1 cellular context compared by ENCODE assay signal in the genomic region with DNA sequence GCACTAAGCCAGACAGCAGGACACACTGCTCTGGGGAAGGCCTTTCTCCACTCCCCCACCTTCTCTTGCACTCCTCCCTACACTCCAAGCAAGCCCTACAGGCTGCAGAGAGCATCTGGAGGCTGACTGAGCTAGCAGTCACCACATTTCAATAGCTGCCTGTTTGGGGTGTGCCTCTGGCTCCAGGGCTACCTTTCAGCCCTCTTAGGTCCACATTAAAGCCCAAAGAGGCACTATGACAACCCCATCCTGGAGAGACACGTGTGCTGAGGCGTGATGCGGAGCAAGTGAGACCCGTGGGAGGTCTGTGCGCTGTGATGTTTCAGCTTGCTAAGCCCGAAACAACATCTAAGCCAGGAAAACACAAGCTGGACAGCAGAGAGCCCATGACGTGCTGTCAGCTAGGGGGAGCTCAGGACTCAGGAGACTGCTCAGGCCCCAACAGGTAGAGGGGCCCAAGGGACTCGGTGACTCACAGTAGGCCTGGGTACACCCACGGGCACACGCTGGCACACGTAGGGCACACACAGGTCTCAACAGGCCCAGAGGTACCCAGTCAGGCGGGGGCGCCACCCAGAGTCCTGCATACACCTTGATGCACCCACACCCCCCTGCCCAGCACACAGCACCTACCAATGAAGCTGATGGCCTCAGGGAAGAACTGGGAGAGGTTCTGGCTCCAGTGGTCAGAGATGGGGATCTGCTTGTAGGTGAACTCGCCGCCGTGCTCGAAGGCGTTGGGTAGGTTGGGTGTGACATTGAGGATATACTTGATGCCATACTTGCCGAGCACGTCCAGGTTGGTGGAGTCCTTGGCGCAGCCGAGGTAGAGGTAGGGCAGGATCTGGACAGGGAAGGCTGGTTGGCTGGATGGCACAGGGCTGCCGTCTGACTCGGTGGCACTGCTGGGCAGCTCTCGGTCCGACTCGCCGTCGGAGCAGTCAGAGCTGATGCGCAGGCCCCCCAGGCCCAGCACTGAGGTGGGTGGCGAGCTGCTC.
TF ChIP-seq lines count a peak whose summit lies in the region.

No MANE protein-coding gene starts in this region.

TF ChIP-seq in HEK293, 187 proteins besides CTCF, POLR2A, EP300 and RAD21 (continued from another document and continues in another):
- TF ChIP-seq ZNF398 (tag by site-specific recombination; IDR thresholded peaks at IDR 0.05) (no peak), ZNF302 (tag by site-specific recombination; IDR thresholded peaks at IDR 0.05; ENCODE audit: low read depth) (no peak), ZNF426 (tag by site-specific recombination; IDR thresholded peaks at IDR 0.05) (no peak), ZNF529 (tag by site-specific recombination; IDR thresholded peaks at IDR 0.05; ENCODE audit: insufficient replicate concordance) (no peak), ZNF133 (tag by site-specific recombination; IDR thresholded peaks at IDR 0.05) (no peak), TSHZ1 (tag by site-specific recombination; IDR thresholded peaks at IDR 0.05; ENCODE audit: borderline replicate concordance) (no peak), ZBTB20 (tag by site-specific recombination; IDR thresholded peaks at IDR 0.05) (no peak), ZIC2 (tag by site-specific recombination; IDR thresholded peaks at IDR 0.05) (no peak), ZNF555 (tag by site-specific recombination; conservative IDR thresholded peaks at IDR 0.05) (no peak), BCL11A (tag by site-specific recombination; IDR thresholded peaks at IDR 0.05; ENCODE audit: low read depth) (no peak), ZNF10 (tag by site-specific recombination; IDR thresholded peaks at IDR 0.05) (no peak), ZEB2 (tag by site-specific recombination; IDR thresholded peaks at IDR 0.05) (0 out of 2 replicates have a peak, but pooled peaks have one; percentile 25), ZNF645 (tag by site-specific recombination; IDR thresholded peaks at IDR 0.05) (no peak), ZNF768 (tag by site-specific recombination; IDR thresholded peaks at IDR 0.05) (no peak), KLF10 (tag by site-specific recombination; IDR thresholded peaks at IDR 0.05) (no peak), ZNF747 (tag by site-specific recombination; IDR thresholded peaks at IDR 0.05) (no peak), SP2 (tag by site-specific recombination; IDR thresholded peaks at IDR 0.05) (no peak), ZNF707 (tag by site-specific recombination; IDR thresholded peaks at IDR 0.05) (no peak), ZNF214 (tag by site-specific recombination; IDR thresholded peaks at IDR 0.05; ENCODE audit: borderline replicate concordance) (no peak), ZNF248 (tag by site-specific recombination; IDR thresholded peaks at IDR 0.05) (no peak), PRDM1 (tag by site-specific recombination; IDR thresholded peaks at IDR 0.05) (no peak), ZNF23 (tag by site-specific recombination; IDR thresholded peaks at IDR 0.05; ENCODE audit: borderline replicate concordance) (no peak), GLI2 (tag by site-specific recombination; IDR thresholded peaks at IDR 0.05; ENCODE audit: borderline replicate concordance, low read depth) (no peak), OVOL3 (tag by site-specific recombination; IDR thresholded peaks at IDR 0.05) (no peak), SCRT2 (tag by site-specific recombination; IDR thresholded peaks at IDR 0.05) (peak; percentile 93), ZFHX2 (tag by site-specific recombination; conservative IDR thresholded peaks at IDR 0.05) (no peak; the same call in 1 of the 2 replicates), BCL11B (tag by site-specific recombination; IDR thresholded peaks at IDR 0.05; ENCODE audit: low read depth) (no peak), ZNF146 (tag by site-specific recombination; IDR thresholded peaks at IDR 0.05) (no peak), ZBTB8A (tag by site-specific recombination; IDR thresholded peaks at IDR 0.05) (peak; percentile 30; the same call in 1 of the 2 replicates), ZNF629 (tag by site-specific recombination; IDR thresholded peaks at IDR 0.05) (no peak), ZNF132 (tag by site-specific recombination; IDR thresholded peaks at IDR 0.05; ENCODE audit: borderline replicate concordance) (no peak), ZNF37A (tag by site-specific recombination; IDR thresholded peaks at IDR 0.05) (no peak), WT1 (tag by site-specific recombination; IDR thresholded peaks at IDR 0.05) (no peak), ZNF24 (tag by site-specific recombination; IDR thresholded peaks at IDR 0.05) (no peak), ZNF510 (tag by site-specific recombination; IDR thresholded peaks at IDR 0.05; ENCODE audit: insufficient replicate concordance) (no peak), ZNF26 (tag by site-specific recombination; IDR thresholded peaks at IDR 0.05) (no peak), SALL2 (tag by site-specific recombination; IDR thresholded peaks at IDR 0.05; ENCODE audit: borderline replicate concordance) (no peak), ZNF621 (tag by site-specific recombination; IDR thresholded peaks at IDR 0.05) (no peak), KLF9 (tag by site-specific recombination; IDR thresholded peaks at IDR 0.05; ENCODE audit: low read depth) (no peak), ZXDB (tag by site-specific recombination; IDR thresholded peaks at IDR 0.05) (no peak), ZNF76 (tag by site-specific recombination; IDR thresholded peaks at IDR 0.05; ENCODE audit: borderline replicate concordance, low read depth) (no peak), ZNF501 (tag by site-specific recombination; IDR thresholded peaks at IDR 0.05) (no peak), GLIS2 (tag by site-specific recombination; IDR thresholded peaks at IDR 0.05) (peak; percentile 29; the same call in 1 of the 2 replicates), ZNF610 (tag by site-specific recombination; IDR thresholded peaks at IDR 0.05; ENCODE audit: borderline replicate concordance) (no peak), ZNF211 (tag by site-specific recombination; IDR thresholded peaks at IDR 0.05; ENCODE audit: low read depth) (no peak), ZFP3 (tag by site-specific recombination; IDR thresholded peaks at IDR 0.05; ENCODE audit: low read depth) (no peak), ZBTB48 (tag by site-specific recombination; IDR thresholded peaks at IDR 0.05) (no peak)
- TF ChIP-seq, protein P1, sequence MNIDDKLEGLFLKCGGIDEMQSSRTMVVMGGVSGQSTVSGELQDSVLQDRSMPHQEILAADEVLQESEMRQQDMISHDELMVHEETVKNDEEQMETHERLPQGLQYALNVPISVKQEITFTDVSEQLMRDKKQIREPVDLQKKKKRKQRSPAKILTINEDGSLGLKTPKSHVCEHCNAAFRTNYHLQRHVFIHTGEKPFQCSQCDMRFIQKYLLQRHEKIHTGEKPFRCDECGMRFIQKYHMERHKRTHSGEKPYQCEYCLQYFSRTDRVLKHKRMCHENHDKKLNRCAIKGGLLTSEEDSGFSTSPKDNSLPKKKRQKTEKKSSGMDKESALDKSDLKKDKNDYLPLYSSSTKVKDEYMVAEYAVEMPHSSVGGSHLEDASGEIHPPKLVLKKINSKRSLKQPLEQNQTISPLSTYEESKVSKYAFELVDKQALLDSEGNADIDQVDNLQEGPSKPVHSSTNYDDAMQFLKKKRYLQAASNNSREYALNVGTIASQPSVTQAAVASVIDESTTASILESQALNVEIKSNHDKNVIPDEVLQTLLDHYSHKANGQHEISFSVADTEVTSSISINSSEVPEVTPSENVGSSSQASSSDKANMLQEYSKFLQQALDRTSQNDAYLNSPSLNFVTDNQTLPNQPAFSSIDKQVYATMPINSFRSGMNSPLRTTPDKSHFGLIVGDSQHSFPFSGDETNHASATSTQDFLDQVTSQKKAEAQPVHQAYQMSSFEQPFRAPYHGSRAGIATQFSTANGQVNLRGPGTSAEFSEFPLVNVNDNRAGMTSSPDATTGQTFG (tag by site-specific recombination; IDR thresholded peaks at IDR 0.05; ENCODE audit: borderline replicate concordance): no peak
- TF ChIP-seq, protein P2, sequence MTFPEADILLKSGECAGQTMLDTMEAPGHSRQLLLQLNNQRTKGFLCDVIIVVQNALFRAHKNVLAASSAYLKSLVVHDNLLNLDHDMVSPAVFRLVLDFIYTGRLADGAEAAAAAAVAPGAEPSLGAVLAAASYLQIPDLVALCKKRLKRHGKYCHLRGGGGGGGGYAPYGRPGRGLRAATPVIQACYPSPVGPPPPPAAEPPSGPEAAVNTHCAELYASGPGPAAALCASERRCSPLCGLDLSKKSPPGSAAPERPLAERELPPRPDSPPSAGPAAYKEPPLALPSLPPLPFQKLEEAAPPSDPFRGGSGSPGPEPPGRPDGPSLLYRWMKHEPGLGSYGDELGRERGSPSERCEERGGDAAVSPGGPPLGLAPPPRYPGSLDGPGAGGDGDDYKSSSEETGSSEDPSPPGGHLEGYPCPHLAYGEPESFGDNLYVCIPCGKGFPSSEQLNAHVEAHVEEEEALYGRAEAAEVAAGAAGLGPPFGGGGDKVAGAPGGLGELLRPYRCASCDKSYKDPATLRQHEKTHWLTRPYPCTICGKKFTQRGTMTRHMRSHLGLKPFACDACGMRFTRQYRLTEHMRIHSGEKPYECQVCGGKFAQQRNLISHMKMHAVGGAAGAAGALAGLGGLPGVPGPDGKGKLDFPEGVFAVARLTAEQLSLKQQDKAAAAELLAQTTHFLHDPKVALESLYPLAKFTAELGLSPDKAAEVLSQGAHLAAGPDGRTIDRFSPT (tag by site-specific recombination; IDR thresholded peaks at IDR 0.05): peak; percentile 90
- TF ChIP-seq, protein P3, sequence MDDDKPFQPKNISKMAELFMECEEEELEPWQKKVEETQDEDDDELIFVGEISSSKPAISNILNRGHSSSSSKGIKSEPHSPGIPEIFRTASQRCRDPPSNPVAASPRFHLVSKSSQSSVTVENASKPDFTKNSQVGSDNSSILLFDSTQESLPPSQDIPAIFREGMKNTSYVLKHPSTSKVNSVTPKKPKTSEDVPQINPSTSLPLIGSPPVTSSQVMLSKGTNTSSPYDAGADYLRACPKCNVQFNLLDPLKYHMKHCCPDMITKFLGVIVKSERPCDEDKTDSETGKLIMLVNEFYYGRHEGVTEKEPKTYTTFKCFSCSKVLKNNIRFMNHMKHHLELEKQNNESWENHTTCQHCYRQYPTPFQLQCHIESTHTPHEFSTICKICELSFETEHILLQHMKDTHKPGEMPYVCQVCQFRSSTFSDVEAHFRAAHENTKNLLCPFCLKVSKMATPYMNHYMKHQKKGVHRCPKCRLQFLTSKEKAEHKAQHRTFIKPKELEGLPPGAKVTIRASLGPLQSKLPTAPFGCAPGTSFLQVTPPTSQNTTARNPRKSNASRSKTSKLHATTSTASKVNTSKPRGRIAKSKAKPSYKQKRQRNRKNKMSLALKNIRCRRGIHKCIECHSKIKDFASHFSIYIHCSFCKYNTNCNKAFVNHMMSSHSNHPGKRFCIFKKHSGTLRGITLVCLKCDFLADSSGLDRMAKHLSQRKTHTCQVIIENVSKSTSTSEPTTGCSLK (tag by site-specific recombination; IDR thresholded peaks at IDR 0.05): no peak
